Comparison of ENCODE assay signal across 19 cellular contexts in genomic region chr18:26794210-26795101, GRCh38.
"Had no signal": no experiment of that assay in that cellular context is flagged by ENCODE, and none has a peak within 500 bp of the region (broad histone marks: within the 10 kb centered on the region; RNA-seq: fewer than 3 reads in every experiment).

No MANE protein-coding gene starts in this region.

- H3K36me3 ChIP-seq: left ventricle myocardium inferior, ovary, right lobe of liver, uterus had no signal

- H3K4me3 ChIP-seq: coronary artery, dorsolateral prefrontal cortex, left ventricle myocardium inferior, lung, ovary, right lobe of liver, skin epidermis, uterus had no signal

- H3K27me3 ChIP-seq: dorsolateral prefrontal cortex, right lobe of liver, uterus had no signal

- H3K27ac ChIP-seq: coronary artery, dorsolateral prefrontal cortex, left ventricle myocardium inferior, ovary, right lobe of liver, skin epidermis, uterus had no signal

- H3K4me1 ChIP-seq: left ventricle myocardium inferior, right lobe of liver, uterus had no signal

- H3K9me3 ChIP-seq: ovary, right lobe of liver, uterus had no signal

- DNase-seq: activated CD4-positive, alpha-beta memory T cell treated with anti-CD3 and anti-CD28 coated beads, Interleukin-2, amount 10 ng/mL, durations not matched to agents 7 days and 5 days; activated CD4-positive, alpha-beta T cell treated with anti-CD3 and anti-CD28 coated beads for 1 hour; activated CD4-positive, alpha-beta T cell treated with anti-CD3 and anti-CD28 coated beads, Interleukin-2, amount 10 ng/mL, durations not matched to agents 7 days and 5 days; activated T-cell treated with anti-CD3 and anti-CD28 coated beads, Interleukin-2, amount 50 U/mL, for 48 hours; anterior cingulate cortex; dorsolateral prefrontal cortex; effector memory CD4-positive, alpha-beta T cell; erythroblast; foreskin melanocyte; kidney glomerular epithelial cell; left ventricle myocardium inferior; ovary; right lobe of liver; stimulated activated CD4-positive, alpha-beta T cell treated with anti-CD3 and anti-CD28 coated beads, Interleukin-4, amount 100 ng/mL, for 24 hours; substantia nigra; uterus had no signal
